Comparison of ENCODE assay signal across 12 cellular contexts in genomic region chr2:68263632-68264031, GRCh38. TPM values are rescaled to one million over a fixed set of nuclear protein-coding genes. Genes with fewer than 3 reads are reported as not detected.
"Had no signal": no experiment of that assay in that cellular context is flagged by ENCODE, and none has a peak within 500 bp of the region (broad histone marks: within the 10 kb centered on the region; RNA-seq: fewer than 3 reads in every experiment).

No MANE protein-coding gene starts in this region.

- DNase-seq: activated CD4-positive, alpha-beta memory T cell treated with anti-CD3 and anti-CD28 coated beads for 36 hours; activated CD4-positive, alpha-beta T cell treated with anti-CD3 and anti-CD28 coated beads for 1 hour; activated gamma-delta T cell; activated naive CD8-positive, alpha-beta T cell treated with anti-CD3 and anti-CD28 coated beads for 36 hours; activated T-cell treated with anti-CD3 and anti-CD28 coated beads, Interleukin-2, amount 50 U/mL, for 48 hours; anterior cingulate cortex; hypothalamus; lower lobe of right lung; midbrain; naive B cell; pancreas had no signal

- H3K4me3 ChIP-seq: breast epithelium, lower lobe of right lung, pancreas had no signal

- H3K27me3 ChIP-seq: breast epithelium had no signal

- H3K9me3 ChIP-seq: breast epithelium, lower lobe of right lung, pancreas had no signal

- H3K36me3 ChIP-seq: breast epithelium, lower lobe of right lung, pancreas had no signal

- ATAC-seq: lower lobe of right lung, pancreas had no signal

- H3K4me1 ChIP-seq: breast epithelium, lower lobe of right lung, pancreas had no signal

- H3K27ac ChIP-seq: breast epithelium, lower lobe of right lung, pancreas had no signal

RNA-seq across cellular contexts. Expression of gene CNRIP1, which starts 56.1 kb away (rescaled TPM):
- total RNA-seq: activated CD4-positive, alpha-beta memory T cell treated with anti-CD3 and anti-CD28 coated beads for 36 hours; activated naive CD8-positive, alpha-beta T cell treated with anti-CD3 and anti-CD28 coated beads for 36 hours had no signal
